Comparison of ENCODE assay signal across 8 cellular contexts in the genomic region with DNA sequence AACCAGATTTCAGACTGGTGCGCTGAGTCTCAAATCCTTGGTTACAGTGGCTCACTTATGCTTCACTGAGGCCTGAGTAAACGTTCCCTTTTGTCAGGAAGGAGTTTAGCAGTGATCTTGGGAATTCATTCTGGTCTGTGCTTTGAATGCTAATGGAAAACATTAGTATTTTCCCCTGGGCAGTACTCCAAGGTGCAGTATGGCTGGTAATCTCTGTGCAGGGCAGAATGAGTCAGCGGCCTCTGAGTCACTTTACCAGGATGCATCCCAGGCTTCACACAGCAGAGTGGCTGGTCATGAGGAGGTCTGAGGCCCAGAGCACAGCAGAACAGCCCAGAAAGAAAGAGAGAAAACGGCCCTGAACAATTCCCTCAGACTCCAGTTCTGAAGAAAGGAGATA. TPM values are rescaled to one million over a fixed set of nuclear protein-coding genes. Genes with fewer than 3 reads are reported as not detected.
DNase-seq lines count a peak whose midpoint lies in the region; ATAC-seq and TF ChIP-seq lines count a peak whose summit lies in the region.

No MANE protein-coding gene starts in this region.

- BruUV-seq in MCF 10A (replicated peaks; lab: Mats Ljungman, UMichigan) = no TSS peak

- no peaks in the 10 kb centered on the region for H3K27me3 Mint-ChIP-seq in MCF 10A (ENCODE audit: insufficient read depth, unreplicated experiment)

- DNase-seq in MCF 10A (ENCODE audit: unreplicated experiment) (peak; percentile 97), breast epithelium (ENCODE audit: low spot score in 2 of 2) (no peak), coronary artery (ENCODE audit: low spot score) (peak; percentile 91), medulla oblongata (ENCODE audit: extremely low spot score) (peak; percentile 87), vagina (ENCODE audit: extremely low spot score in 2 of 2) (no peak), GM13976 (ENCODE audit: low spot score) (no peak)

- H3K9me3 Mint-ChIP-seq in MCF 10A (ENCODE audit: unreplicated experiment) = no peaks in the 10 kb centered on the region

- H3K9me3 ChIP-seq in breast epithelium (no peaks in the 10 kb centered on the region), vagina (no peaks in the 10 kb centered on the region)

- H3K27ac Mint-ChIP-seq in MCF 10A (ENCODE audit: low read depth, unreplicated experiment) = peak overlapping the region; percentile 80

- H3K36me3 ChIP-seq in breast epithelium (no peaks in the 10 kb centered on the region), vagina (no peaks in the 10 kb centered on the region)

- CTCF ChIA-PET in MCF 10A (lab: Yijun Ruan, JAX) = interaction anchor here (1.2 to 1.5 kb wide), 3 partner anchors 8 to 332 kb away, joined by 3 to 4 read pairs (median 4); no protein-coding TSS in a partner anchor

- no peak overlapping the region for H3K4me3 Mint-ChIP-seq in MCF 10A (ENCODE audit: unreplicated experiment)

- H3K36me3 Mint-ChIP-seq in MCF 10A (ENCODE audit: insufficient read depth, unreplicated experiment) = no peaks in the 10 kb centered on the region

- H3K4me1 Mint-ChIP-seq in MCF 10A (ENCODE audit: insufficient read depth, unreplicated experiment) = peaks cover 16% of the 10 kb centered on the region

- in situ Hi-C loops in GM13976 (cut with MboI; ENCODE audit: low sequenced_read_pairs, unreplicated experiment) = loop anchor here (25.0 kb wide), 1 partner anchor 319 kb away; no protein-coding TSS in a partner anchor

- H3K27ac ChIP-seq in breast epithelium = peak overlapping the region in 1 of 2 donors; percentile 34
- H3K27ac ChIP-seq in coronary artery = peak overlapping the region; percentile 73 to 81
- peak overlapping the region; percentile 85 for H3K27ac ChIP-seq in vagina

- POLR2A ChIA-PET in MCF 10A (lab: Yijun Ruan, JAX) = interaction anchor here (0.6 to 4.1 kb wide), 6 partner anchors 17 to 669 kb away, joined by 3 to 17 read pairs (median 4); no protein-coding TSS in a partner anchor

- H3K27me3 ChIP-seq in breast epithelium (no peaks in the 10 kb centered on the region), vagina (no peaks in the 10 kb centered on the region)

- TF ChIP-seq POLR2A in breast epithelium (IDR thresholded peaks at IDR 0.05) (no peak), vagina (IDR thresholded peaks at IDR 0.05) (no peak)

- no peak for TF ChIP-seq CTCF in MCF 10A (IDR thresholded peaks at IDR 0.05; ENCODE audit: unreplicated experiment)
- TF ChIP-seq CTCF in breast epithelium (IDR thresholded peaks at IDR 0.05) = no peak
- TF ChIP-seq CTCF in coronary artery (IDR thresholded peaks at IDR 0.05) = no peak
- TF ChIP-seq CTCF in vagina (IDR thresholded peaks at IDR 0.05) = no peak
- TF ChIP-seq CTCF in GM13976 (IDR thresholded peaks at IDR 0.05; ENCODE audit: borderline replicate concordance, control extremely low read depth, extremely low read depth, insufficient read depth, missing control alignments) = no peak

- intact Hi-C loops in MCF 10A (cut with micrococcal nuclease) (loop anchor here (1.0 to 5.0 kb wide), 3 partner anchors 49 to 109 kb away; no protein-coding TSS in a partner anchor), breast epithelium (cut with DNase I; ENCODE audit: low total_unique reads) (no loop called here), vagina (cut with DNase I) (no loop called here)

- ATAC-seq in GM18909 (IDR thresholded peaks at IDR 0.05; ENCODE audit: poor library complexity, unreplicated experiment) = no peak
- ATAC-seq in activated CD4-positive, CD25-positive, alpha-beta regulatory T cell treated with anti-CD3 and anti-CD28 coated beads, Interleukin-2, amount 50 U/mL, for 24 hours = no peak

- H3K4me3 ChIP-seq in breast epithelium = no peak overlapping the region
- H3K4me3 ChIP-seq in coronary artery = no peak overlapping the region
- no peak overlapping the region for H3K4me3 ChIP-seq in vagina

- H3K4me1 ChIP-seq in breast epithelium = no peaks in the 10 kb centered on the region
- H3K4me1 ChIP-seq in vagina = peaks cover 11% of the 10 kb centered on the region

RNA-seq across cellular contexts. Expression of a gene that starts 54.0 kb away (rescaled TPM):
- total RNA-seq in MCF 10A (2022) = not detected in 2 replicates
- total RNA-seq in breast epithelium = under 1 TPM in 2 of 3 donors, not detected in 1; 0.16 to 0.44 TPM
- total RNA-seq in vagina = not detected

Comparison
In these comparisons a context has a peak if more than half of its experiments do, and no peak if none do; other contexts are left out.
1. DNase-seq: peak in MCF 10A (single experiment), coronary artery (single experiment) and medulla oblongata (single experiment); none in breast epithelium (0 of 2), vagina (0 of 2) and GM13976 (single experiment).